1 cellular context compared by ENCODE assay signal in genomic region chr5:134845852-134846640, GRCh38.
A peak's percentile ranks its signal among the peaks of the same experiment; 100 is the strongest.
TF ChIP-seq lines count a peak whose summit lies in the region.

Gene C5orf24 (plus strand): TSS chr5:134845968. CDS start chr5:134854901, 8,933 bp downstream.

TF ChIP-seq in HepG2, 621 proteins besides CTCF, POLR2A, EP300 and RAD21 (continued from another document and continues in another):
- TF ChIP-seq TFDP1 (CRISPR knock-in tag; IDR thresholded peaks at IDR 0.05; ENCODE audit: borderline replicate concordance) = peak; percentile 98
- 0 out of 2 replicates have a peak, but pooled peaks have one; percentile 53 for TF ChIP-seq NKX3-1 (CRISPR knock-in tag; IDR thresholded peaks at IDR 0.05)
- TF ChIP-seq ZNF747 (CRISPR knock-in tag; IDR thresholded peaks at IDR 0.05; ENCODE audit: borderline replicate concordance) = 0 out of 2 replicates have a peak, but pooled peaks have one; percentile 8
- TF ChIP-seq, protein P1, sequence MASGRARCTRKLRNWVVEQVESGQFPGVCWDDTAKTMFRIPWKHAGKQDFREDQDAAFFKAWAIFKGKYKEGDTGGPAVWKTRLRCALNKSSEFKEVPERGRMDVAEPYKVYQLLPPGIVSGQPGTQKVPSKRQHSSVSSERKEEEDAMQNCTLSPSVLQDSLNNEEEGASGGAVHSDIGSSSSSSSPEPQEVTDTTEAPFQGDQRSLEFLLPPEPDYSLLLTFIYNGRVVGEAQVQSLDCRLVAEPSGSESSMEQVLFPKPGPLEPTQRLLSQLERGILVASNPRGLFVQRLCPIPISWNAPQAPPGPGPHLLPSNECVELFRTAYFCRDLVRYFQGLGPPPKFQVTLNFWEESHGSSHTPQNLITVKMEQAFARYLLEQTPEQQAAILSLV (CRISPR knock-in tag; IDR thresholded peaks at IDR 0.05; ENCODE audit: borderline replicate concordance) = peak; percentile 88; the same call in 1 of the 2 replicates
- peak; percentile 88 for TF ChIP-seq ZNF225 (CRISPR knock-in tag; IDR thresholded peaks at IDR 0.05)
- peak; percentile 63 for TF ChIP-seq ZNF777 (CRISPR knock-in tag; IDR thresholded peaks at IDR 0.05)
- TF ChIP-seq, protein P2, sequence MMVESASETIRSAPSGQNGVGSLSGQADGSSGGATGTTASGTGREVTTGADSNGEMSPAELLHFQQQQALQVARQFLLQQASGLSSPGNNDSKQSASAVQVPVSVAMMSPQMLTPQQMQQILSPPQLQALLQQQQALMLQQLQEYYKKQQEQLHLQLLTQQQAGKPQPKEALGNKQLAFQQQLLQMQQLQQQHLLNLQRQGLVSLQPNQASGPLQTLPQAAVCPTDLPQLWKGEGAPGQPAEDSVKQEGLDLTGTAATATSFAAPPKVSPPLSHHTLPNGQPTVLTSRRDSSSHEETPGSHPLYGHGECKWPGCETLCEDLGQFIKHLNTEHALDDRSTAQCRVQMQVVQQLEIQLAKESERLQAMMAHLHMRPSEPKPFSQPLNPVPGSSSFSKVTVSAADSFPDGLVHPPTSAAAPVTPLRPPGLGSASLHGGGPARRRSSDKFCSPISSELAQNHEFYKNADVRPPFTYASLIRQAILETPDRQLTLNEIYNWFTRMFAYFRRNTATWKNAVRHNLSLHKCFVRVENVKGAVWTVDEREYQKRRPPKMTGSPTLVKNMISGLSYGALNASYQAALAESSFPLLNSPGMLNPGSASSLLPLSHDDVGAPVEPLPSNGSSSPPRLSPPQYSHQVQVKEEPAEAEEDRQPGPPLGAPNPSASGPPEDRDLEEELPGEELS (CRISPR knock-in tag; IDR thresholded peaks at IDR 0.05) = peak; percentile 61
- no peak for TF ChIP-seq SOX13 (IDR thresholded peaks at IDR 0.05)
- TF ChIP-seq SOX13 (CRISPR knock-in tag; conservative IDR thresholded peaks at IDR 0.05 in 1 of 2, IDR thresholded peaks at IDR 0.05 in 1 of 2) = peak in 1 of 2 experiments; percentile 32; a peak in 1 of 4 replicates
- TF ChIP-seq ZFP91 (CRISPR knock-in tag; IDR thresholded peaks at IDR 0.05; ENCODE audit: borderline replicate concordance) = peak; percentile 92; the same call in 1 of the 2 replicates
- TF ChIP-seq ZNF567 (CRISPR knock-in tag; IDR thresholded peaks at IDR 0.05; ENCODE audit: borderline replicate concordance) = no peak
- peak; percentile 95 for TF ChIP-seq YEATS2 (CRISPR knock-in tag; IDR thresholded peaks at IDR 0.05; ENCODE audit: borderline replicate concordance)
- peak; percentile 92 for TF ChIP-seq RBM39 (IDR thresholded peaks at IDR 0.05; ENCODE audit: low read depth, low read length, poor library complexity, severe bottlenecking)
- no peak for TF ChIP-seq ZNF10 (CRISPR knock-in tag; IDR thresholded peaks at IDR 0.05; ENCODE audit: borderline replicate concordance, low read depth)
- no peak for TF ChIP-seq SRY (CRISPR knock-in tag; IDR thresholded peaks at IDR 0.05)
- peak; percentile 80 for TF ChIP-seq KMT2A (CRISPR knock-in tag; IDR thresholded peaks at IDR 0.05)
- TF ChIP-seq ZNF788 (CRISPR knock-in tag; IDR thresholded peaks at IDR 0.05; ENCODE audit: borderline replicate concordance) = peak; percentile 19; the same call in 1 of the 2 replicates
- peak; percentile 93 for TF ChIP-seq HOXA3 (CRISPR knock-in tag; IDR thresholded peaks at IDR 0.05)
- peak; percentile 93 for TF ChIP-seq ETV6 (CRISPR knock-in tag; conservative IDR thresholded peaks at IDR 0.05)
- TF ChIP-seq, protein P3, sequence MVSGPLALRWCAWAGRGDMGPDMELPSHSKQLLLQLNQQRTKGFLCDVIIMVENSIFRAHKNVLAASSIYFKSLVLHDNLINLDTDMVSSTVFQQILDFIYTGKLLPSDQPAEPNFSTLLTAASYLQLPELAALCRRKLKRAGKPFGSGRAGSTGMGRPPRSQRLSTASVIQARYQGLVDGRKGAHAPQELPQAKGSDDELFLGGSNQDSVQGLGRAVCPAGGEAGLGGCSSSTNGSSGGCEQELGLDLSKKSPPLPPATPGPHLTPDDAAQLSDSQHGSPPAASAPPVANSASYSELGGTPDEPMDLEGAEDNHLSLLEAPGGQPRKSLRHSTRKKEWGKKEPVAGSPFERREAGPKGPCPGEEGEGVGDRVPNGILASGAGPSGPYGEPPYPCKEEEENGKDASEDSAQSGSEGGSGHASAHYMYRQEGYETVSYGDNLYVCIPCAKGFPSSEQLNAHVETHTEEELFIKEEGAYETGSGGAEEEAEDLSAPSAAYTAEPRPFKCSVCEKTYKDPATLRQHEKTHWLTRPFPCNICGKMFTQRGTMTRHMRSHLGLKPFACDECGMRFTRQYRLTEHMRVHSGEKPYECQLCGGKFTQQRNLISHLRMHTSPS (CRISPR knock-in tag; IDR thresholded peaks at IDR 0.05; ENCODE audit: low read depth) = peak; percentile 55; the same call in 1 of the 2 replicates
- peak; percentile 87; the same call in 1 of the 2 replicates for TF ChIP-seq BRF2 (CRISPR knock-in tag; IDR thresholded peaks at IDR 0.05)
- 0 out of 2 replicates have a peak, but pooled peaks have one; percentile 87 for TF ChIP-seq FOXO4 (CRISPR knock-in tag; conservative IDR thresholded peaks at IDR 0.05)
- TF ChIP-seq HNRNPUL1 (IDR thresholded peaks at IDR 0.05; ENCODE audit: low read depth, low read length) = 0 out of 2 replicates have a peak, but pooled peaks have one; percentile 52
- peak; percentile 44 for TF ChIP-seq JUN (CRISPR knock-in tag; IDR thresholded peaks at IDR 0.05)
- TF ChIP-seq KLF15 (CRISPR knock-in tag; IDR thresholded peaks at IDR 0.05; ENCODE audit: borderline replicate concordance) = no peak
- TF ChIP-seq ELF3 (CRISPR knock-in tag; IDR thresholded peaks at IDR 0.05) = peak; percentile 30; the same call in 1 of the 2 replicates
- TF ChIP-seq BRD4 (CRISPR knock-in tag; IDR thresholded peaks at IDR 0.05) = peak; percentile 27; the same call in 1 of the 2 replicates
- TF ChIP-seq ZNF770 (CRISPR knock-in tag; IDR thresholded peaks at IDR 0.05) = peak; percentile 75
- TF ChIP-seq, protein P4, sequence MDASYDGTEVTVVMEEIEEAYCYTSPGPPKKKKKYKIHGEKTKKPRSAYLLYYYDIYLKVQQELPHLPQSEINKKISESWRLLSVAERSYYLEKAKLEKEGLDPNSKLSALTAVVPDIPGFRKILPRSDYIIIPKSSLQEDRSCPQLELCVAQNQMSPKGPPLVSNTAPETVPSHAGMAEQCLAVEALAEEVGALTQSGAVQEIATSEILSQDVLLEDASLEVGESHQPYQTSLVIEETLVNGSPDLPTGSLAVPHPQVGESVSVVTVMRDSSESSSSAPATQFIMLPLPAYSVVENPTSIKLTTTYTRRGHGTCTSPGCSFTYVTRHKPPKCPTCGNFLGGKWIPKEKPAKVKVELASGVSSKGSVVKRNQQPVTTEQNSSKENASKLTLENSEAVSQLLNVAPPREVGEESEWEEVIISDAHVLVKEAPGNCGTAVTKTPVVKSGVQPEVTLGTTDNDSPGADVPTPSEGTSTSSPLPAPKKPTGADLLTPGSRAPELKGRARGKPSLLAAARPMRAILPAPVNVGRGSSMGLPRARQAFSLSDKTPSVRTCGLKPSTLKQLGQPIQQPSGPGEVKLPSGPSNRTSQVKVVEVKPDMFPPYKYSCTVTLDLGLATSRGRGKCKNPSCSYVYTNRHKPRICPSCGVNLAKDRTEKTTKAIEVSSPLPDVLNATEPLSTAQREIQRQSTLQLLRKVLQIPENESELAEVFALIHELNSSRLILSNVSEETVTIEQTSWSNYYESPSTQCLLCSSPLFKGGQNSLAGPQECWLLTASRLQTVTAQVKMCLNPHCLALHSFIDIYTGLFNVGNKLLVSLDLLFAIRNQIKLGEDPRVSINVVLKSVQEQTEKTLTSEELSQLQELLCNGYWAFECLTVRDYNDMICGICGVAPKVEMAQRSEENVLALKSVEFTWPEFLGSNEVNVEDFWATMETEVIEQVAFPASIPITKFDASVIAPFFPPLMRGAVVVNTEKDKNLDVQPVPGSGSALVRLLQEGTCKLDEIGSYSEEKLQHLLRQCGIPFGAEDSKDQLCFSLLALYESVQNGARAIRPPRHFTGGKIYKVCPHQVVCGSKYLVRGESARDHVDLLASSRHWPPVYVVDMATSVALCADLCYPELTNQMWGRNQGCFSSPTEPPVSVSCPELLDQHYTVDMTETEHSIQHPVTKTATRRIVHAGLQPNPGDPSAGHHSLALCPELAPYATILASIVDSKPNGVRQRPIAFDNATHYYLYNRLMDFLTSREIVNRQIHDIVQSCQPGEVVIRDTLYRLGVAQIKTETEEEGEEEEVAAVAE (CRISPR knock-in tag; IDR thresholded peaks at IDR 0.05; ENCODE audit: borderline replicate concordance) = no peak; the same call in 1 of the 2 replicates
- TF ChIP-seq ZNF24 (IDR thresholded peaks at IDR 0.05) = no peak; the same call in 1 of the 2 replicates
- TF ChIP-seq HMG20A (CRISPR knock-in tag; IDR thresholded peaks at IDR 0.05; ENCODE audit: borderline replicate concordance) = no peak
- peak; percentile 91; the same call in 1 of the 2 replicates for TF ChIP-seq ZIK1 (CRISPR knock-in tag; IDR thresholded peaks at IDR 0.05; ENCODE audit: borderline replicate concordance, low read depth)
- TF ChIP-seq ZNF337 (CRISPR knock-in tag; IDR thresholded peaks at IDR 0.05; ENCODE audit: borderline replicate concordance, low read depth) = peak; percentile 82; the same call in 1 of the 2 replicates
- no peak for TF ChIP-seq SIN3B (IDR thresholded peaks at IDR 0.05; ENCODE audit: low read length)
- TF ChIP-seq, protein P5, sequence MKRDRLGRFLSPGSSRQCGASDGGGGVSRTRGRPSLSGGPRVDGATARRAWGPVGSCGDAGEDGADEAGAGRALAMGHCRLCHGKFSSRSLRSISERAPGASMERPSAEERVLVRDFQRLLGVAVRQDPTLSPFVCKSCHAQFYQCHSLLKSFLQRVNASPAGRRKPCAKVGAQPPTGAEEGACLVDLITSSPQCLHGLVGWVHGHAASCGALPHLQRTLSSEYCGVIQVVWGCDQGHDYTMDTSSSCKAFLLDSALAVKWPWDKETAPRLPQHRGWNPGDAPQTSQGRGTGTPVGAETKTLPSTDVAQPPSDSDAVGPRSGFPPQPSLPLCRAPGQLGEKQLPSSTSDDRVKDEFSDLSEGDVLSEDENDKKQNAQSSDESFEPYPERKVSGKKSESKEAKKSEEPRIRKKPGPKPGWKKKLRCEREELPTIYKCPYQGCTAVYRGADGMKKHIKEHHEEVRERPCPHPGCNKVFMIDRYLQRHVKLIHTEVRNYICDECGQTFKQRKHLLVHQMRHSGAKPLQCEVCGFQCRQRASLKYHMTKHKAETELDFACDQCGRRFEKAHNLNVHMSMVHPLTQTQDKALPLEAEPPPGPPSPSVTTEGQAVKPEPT (CRISPR knock-in tag; IDR thresholded peaks at IDR 0.05; ENCODE audit: low read depth) = peak; percentile 74; the same call in 1 of the 2 replicates
- TF ChIP-seq TBX2 (CRISPR knock-in tag; IDR thresholded peaks at IDR 0.05; ENCODE audit: borderline replicate concordance) = peak; percentile 71
